ENCODE assay signal across 19 cellular contexts in genomic region chr5:29614202-29614601, GRCh38.
A peak's percentile ranks its signal among the peaks of the same experiment; 100 is the strongest.
DNase-seq lines count a peak whose midpoint lies in the region; ATAC-seq and TF ChIP-seq lines count a peak whose summit lies in the region.
"Had no signal": no experiment of that assay in that cellular context is flagged by ENCODE, and none has a peak within 500 bp of the region (broad histone marks: within the 10 kb centered on the region; RNA-seq: fewer than 3 reads in every experiment).

No MANE protein-coding gene starts in this region.

- H3K4me3 Mint-ChIP-seq in MCF 10A (ENCODE audit: unreplicated experiment) (no peak overlapping the region), GM23338 (no peak overlapping the region)
- H3K4me3 Mint-ChIP-seq in activated naive CD8-positive, alpha-beta T cell treated with anti-CD3 and anti-CD28 coated beads, Interleukin-2, amount 50 U/mL, for 24 hours: no peak overlapping the region
- H3K4me3 Mint-ChIP-seq: CD4-positive, alpha-beta memory T cell; H9 had no signal

- DNase-seq in MCF 10A (ENCODE audit: unreplicated experiment) (peak; percentile 65), mammary epithelial cell (no peak), PC-3 (peak; percentile 68), SK-N-MC (ENCODE audit: low read depth, low spot score) (peak; percentile 10), epithelial cell of esophagus (ENCODE audit: low read depth) (peak; percentile 0), GM23338 (ENCODE audit: low spot score) (no peak)
- DNase-seq in activated naive CD8-positive, alpha-beta T cell treated with anti-CD3 and anti-CD28 coated beads, Interleukin-2, amount 50 U/mL, for 24 hours: no peak
- DNase-seq: C1 segment of cervical spinal cord; Calu3; CD4-positive, alpha-beta memory T cell; COR-L47; DMS53; DMS79 treated with DMSO at 0.1 percent for 48 hours; GM23248; H9 had no signal

- H3K9me3 ChIP-seq in mammary epithelial cell (replicated peaks; ENCODE audit: insufficient read depth, low read length) (peaks cover 17% of the 10 kb centered on the region), PC-3 (ENCODE audit: low read length) (no peaks in the 10 kb centered on the region), SK-N-MC (ENCODE audit: low read depth, low read length) (no peaks in the 10 kb centered on the region; the same call in 1 of the 2 replicates)
- H3K9me3 ChIP-seq: A549 had no signal

- no peak overlapping the region for H2AFZ ChIP-seq in mammary epithelial cell (ENCODE audit: low read depth, low read length)
- no peak overlapping the region for H2AFZ ChIP-seq in PC-3 (ENCODE audit: low read length)
- H2AFZ ChIP-seq in GM23338: no peak overlapping the region
- H2AFZ ChIP-seq: GM23248 had no signal

- H3K27me3 ChIP-seq in mammary epithelial cell (ENCODE audit: insufficient read depth, low read length): no peaks in the 10 kb centered on the region
- no peaks in the 10 kb centered on the region for H3K27me3 ChIP-seq in PC-3 (ENCODE audit: low read length)
- H3K27me3 ChIP-seq in GM23338 (ENCODE audit: insufficient read depth): no peaks in the 10 kb centered on the region

- H3K36me3 ChIP-seq in mammary epithelial cell (ENCODE audit: insufficient read depth, low read length) (no peaks in the 10 kb centered on the region), PC-3 (ENCODE audit: low read depth, low read length) (no peaks in the 10 kb centered on the region), SK-N-MC (ENCODE audit: insufficient read depth, low read length) (no peaks in the 10 kb centered on the region), GM23338 (ENCODE audit: insufficient read depth) (no peaks in the 10 kb centered on the region)

- no peak overlapping the region for H3K4me2 ChIP-seq in mammary epithelial cell (ENCODE audit: insufficient read depth, low read depth, low read length)
- H3K4me2 ChIP-seq in PC-3 (ENCODE audit: low read length): no peak overlapping the region
- H3K4me2 ChIP-seq in GM23338: no peak overlapping the region
- H3K4me2 ChIP-seq: A549 had no signal

- H3K4me3 ChIP-seq in mammary epithelial cell (replicated peaks in 1 of 3; ENCODE audit: insufficient read depth in 1 of 3, low read depth in 2 of 3, low read length in 3 of 3): no peak overlapping the region
- no peak overlapping the region for H3K4me3 ChIP-seq in PC-3 (ENCODE audit: low read length)
- H3K4me3 ChIP-seq in SK-N-MC: no peak overlapping the region
- no peak overlapping the region for H3K4me3 ChIP-seq in epithelial cell of esophagus (ENCODE audit: low read length)
- H3K4me3 ChIP-seq in GM23338: no peak overlapping the region
- H3K4me3 ChIP-seq: A549, GM23248 had no signal

- in situ Hi-C loops in mammary epithelial cell (cut with MboI; ENCODE audit: low sequenced_read_pairs in 2 of 2): no loop called here

- CTCF ChIA-PET in MCF 10A (lab: Yijun Ruan, JAX) (interaction anchor here (0.6 kb wide), 1 partner anchor 454 kb away, joined by 3 read pairs; no protein-coding TSS in a partner anchor), mammary epithelial cell (lab: Charles Lee; ENCODE audit: low non-redundant PET) (no interaction called here), PC-3 (lab: Charles Lee) (no interaction called here)

- H3K4me1 Mint-ChIP-seq in MCF 10A (ENCODE audit: insufficient read depth, unreplicated experiment) (peaks cover 5% of the 10 kb centered on the region), GM23338 (no peaks in the 10 kb centered on the region)
- no peaks in the 10 kb centered on the region for H3K4me1 Mint-ChIP-seq in activated naive CD8-positive, alpha-beta T cell treated with anti-CD3 and anti-CD28 coated beads, Interleukin-2, amount 50 U/mL, for 24 hours
- H3K4me1 Mint-ChIP-seq: CD4-positive, alpha-beta memory T cell; H9 had no signal

- 5% methylated on average over 2 of the region's 2 CpGs for WGBS in mammary epithelial cell (ENCODE audit: low coverage, missing lambda C conversion rate)

- H3F3A ChIP-seq in PC-3 (ENCODE audit: low read length, unreplicated experiment): no peaks in the 10 kb centered on the region
- no peaks in the 10 kb centered on the region for H3F3A ChIP-seq in GM23338 (replicated peaks; ENCODE audit: low read depth)

- POLR2A ChIA-PET in MCF 10A (lab: Yijun Ruan, JAX) (interaction anchor here (0.7 kb wide), 1 partner anchor 182 kb away, joined by 3 read pairs; no protein-coding TSS in a partner anchor), PC-3 (lab: Charles Lee; ENCODE audit: unreplicated experiment) (no interaction called here)

- H4K20me1 ChIP-seq in mammary epithelial cell (ENCODE audit: insufficient read depth, low read length) (no peaks in the 10 kb centered on the region), PC-3 (ENCODE audit: low read length) (no peaks in the 10 kb centered on the region), GM23338 (replicated peaks; ENCODE audit: insufficient read depth) (no peaks in the 10 kb centered on the region)

- H3K4me1 ChIP-seq in mammary epithelial cell (ENCODE audit: insufficient read depth, low read length): no peaks in the 10 kb centered on the region
- H3K4me1 ChIP-seq in PC-3 (ENCODE audit: insufficient read depth, low read length): peaks cover 3% of the 10 kb centered on the region; the same call in 1 of the 2 replicates
- no peaks in the 10 kb centered on the region for H3K4me1 ChIP-seq in GM23338 (ENCODE audit: insufficient read depth)
- H3K4me1 ChIP-seq: A549 had no signal

- H3K9me3 Mint-ChIP-seq in MCF 10A (ENCODE audit: unreplicated experiment) (no peaks in the 10 kb centered on the region), GM23338 (peaks cover 7% of the 10 kb centered on the region; the same call in 2 of the 3 replicates)
- H3K9me3 Mint-ChIP-seq in activated naive CD8-positive, alpha-beta T cell treated with anti-CD3 and anti-CD28 coated beads, Interleukin-2, amount 50 U/mL, for 24 hours: peaks cover 28% of the 10 kb centered on the region

- intact Hi-C loops in MCF 10A (cut with micrococcal nuclease): no loop called here
- intact Hi-C loops in mammary epithelial cell (cut with micrococcal nuclease): no loop called here
- intact Hi-C loops in PC-3 (cut with micrococcal nuclease): no loop called here

- H3K27me3 Mint-ChIP-seq in MCF 10A (ENCODE audit: insufficient read depth, unreplicated experiment) (no peaks in the 10 kb centered on the region), GM23338 (ENCODE audit: insufficient read depth, low read depth, poor library complexity) (no peaks in the 10 kb centered on the region)
- no peaks in the 10 kb centered on the region for H3K27me3 Mint-ChIP-seq in activated naive CD8-positive, alpha-beta T cell treated with anti-CD3 and anti-CD28 coated beads, Interleukin-2, amount 50 U/mL, for 24 hours
- H3K27me3 Mint-ChIP-seq: CD4-positive, alpha-beta memory T cell had no signal

- H3K36me3 Mint-ChIP-seq in MCF 10A (ENCODE audit: insufficient read depth, unreplicated experiment): no peaks in the 10 kb centered on the region
- no peaks in the 10 kb centered on the region for H3K36me3 Mint-ChIP-seq in activated naive CD8-positive, alpha-beta T cell treated with anti-CD3 and anti-CD28 coated beads, Interleukin-2, amount 50 U/mL, for 24 hours (ENCODE audit: low read depth)
- H3K36me3 Mint-ChIP-seq in GM23338 (ENCODE audit: low read depth): no peaks in the 10 kb centered on the region
- H3K36me3 Mint-ChIP-seq: CD4-positive, alpha-beta memory T cell had no signal

- H3K79me2 ChIP-seq in mammary epithelial cell (ENCODE audit: insufficient read depth, low read length) (no peaks in the 10 kb centered on the region), PC-3 (ENCODE audit: low read length) (no peaks in the 10 kb centered on the region), GM23338 (replicated peaks; ENCODE audit: insufficient read depth) (no peaks in the 10 kb centered on the region)

- H3K27ac Mint-ChIP-seq in MCF 10A (ENCODE audit: low read depth, unreplicated experiment) (no peak overlapping the region), GM23338 (no peak overlapping the region)
- H3K27ac Mint-ChIP-seq in activated naive CD8-positive, alpha-beta T cell treated with anti-CD3 and anti-CD28 coated beads, Interleukin-2, amount 50 U/mL, for 24 hours: no peak overlapping the region
- H3K27ac Mint-ChIP-seq: CD4-positive, alpha-beta memory T cell; H9 had no signal

- TF ChIP-seq CTCF in MCF 10A (IDR thresholded peaks at IDR 0.05; ENCODE audit: unreplicated experiment) (no peak), mammary epithelial cell (conservative IDR thresholded peaks at IDR 0.05 in 1 of 2, IDR thresholded peaks at IDR 0.05 in 1 of 2; ENCODE audit: extremely low read depth in 1 of 2, insufficient read depth in 1 of 2, low read depth in 1 of 2, low read length in 2 of 2) (no peak), PC-3 (conservative IDR thresholded peaks at IDR 0.05; ENCODE audit: low read depth, low read length) (no peak), epithelial cell of esophagus (IDR thresholded peaks at IDR 0.05; ENCODE audit: insufficient read depth, low read depth, low read length, missing control alignments) (no peak), GM23338 (conservative IDR thresholded peaks at IDR 0.05; ENCODE audit: low read depth in 2 of 2) (no peak)

- H3K27ac ChIP-seq in mammary epithelial cell (ENCODE audit: insufficient read depth, low read depth, low read length): no peak overlapping the region
- no peak overlapping the region for H3K27ac ChIP-seq in PC-3 (ENCODE audit: low read length)
- no peak overlapping the region for H3K27ac ChIP-seq in SK-N-MC
- H3K27ac ChIP-seq in GM23338 (ENCODE audit: low read depth): no peak overlapping the region
- H3K27ac ChIP-seq: 22Rv1, A549, GM23248 had no signal

- BruUV-seq in MCF 10A (replicated peaks; lab: Mats Ljungman, UMichigan) (no TSS peak), mammary epithelial cell (replicated peaks; lab: Mats Ljungman, UMichigan) (no TSS peak), PC-3 (replicated peaks; lab: Mats Ljungman, UMichigan) (no TSS peak)

- no peaks in the 10 kb centered on the region for H3K9me2 ChIP-seq in PC-3 (replicated peaks; ENCODE audit: low read length)
- H3K9me2 ChIP-seq in GM23338 (ENCODE audit: insufficient read depth): no peaks in the 10 kb centered on the region

- no peak overlapping the region for H3K9ac ChIP-seq in mammary epithelial cell (ENCODE audit: insufficient read depth, low read length)
- no peak overlapping the region for H3K9ac ChIP-seq in PC-3 (ENCODE audit: low read length)
- H3K9ac ChIP-seq in SK-N-MC (ENCODE audit: insufficient read length): no peak overlapping the region
- H3K9ac ChIP-seq: GM23248 had no signal

- peak; percentile 71 for ATAC-seq in PC-3
- ATAC-seq in activated naive CD8-positive, alpha-beta T cell treated with anti-CD3 and anti-CD28 coated beads, Interleukin-2, amount 50 U/mL, for 24 hours: no peak
- no peak for ATAC-seq in GM23338
- ATAC-seq in GM18511 (IDR thresholded peaks at IDR 0.05; ENCODE audit: unreplicated experiment): no peak
- ATAC-seq: A549, HCT116 had no signal

- dilution Hi-C loops in mammary epithelial cell (cut with HindIII; ENCODE audit: low sequenced_read_pairs): no loop called here

Comparison
In these comparisons a context has a peak if more than half of its experiments do, and no peak if none do; other contexts are left out.
1. DNase-seq: peak in MCF 10A (single experiment), PC-3 (single experiment), SK-N-MC (single experiment) and epithelial cell of esophagus (single experiment); none in mammary epithelial cell (single experiment), activated naive CD8-positive, alpha-beta T cell treated with anti-CD3 and anti-CD28 coated beads, Interleukin-2, amount 50 U/mL, for 24 hours (single experiment) and GM23338 (single experiment).